In the genomic region with DNA sequence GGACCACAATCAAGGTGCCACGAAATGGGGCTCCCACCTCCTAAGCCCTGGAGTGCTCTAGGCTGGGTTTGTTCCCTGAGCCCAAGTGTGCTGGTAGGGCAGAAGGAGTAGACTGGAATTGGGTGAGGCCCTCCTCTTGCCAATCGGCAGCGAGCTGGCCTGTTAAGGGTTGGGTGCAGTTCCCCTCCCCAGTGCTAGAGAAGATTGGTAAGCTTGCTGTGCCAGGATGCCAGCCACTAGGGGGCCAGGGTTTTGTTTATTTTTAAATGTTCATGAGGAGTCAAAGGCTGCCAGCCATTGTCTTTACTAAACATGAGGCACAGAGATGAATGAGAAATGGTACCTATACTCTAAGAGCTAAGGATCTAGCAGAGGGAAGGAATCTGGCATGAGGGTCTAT, we compare ENCODE assay signal across 8 cellular contexts.
DNase-seq lines count a peak whose midpoint lies in the region; ATAC-seq and TF ChIP-seq lines count a peak whose summit lies in the region.

No MANE protein-coding gene starts in this region.

- H3K4me3 ChIP-seq in OCI-LY1 (ENCODE audit: low read depth, low read length, poor library complexity, severe bottlenecking): no peak overlapping the region

- H3K79me2 ChIP-seq in OCI-LY1 (ENCODE audit: insufficient read depth, low read length): no peaks in the 10 kb centered on the region

- H3K9me3 Mint-ChIP-seq in osteocyte (ENCODE audit: unreplicated experiment): no peaks in the 10 kb centered on the region

- no peak overlapping the region for H3K9ac ChIP-seq in OCI-LY1 (ENCODE audit: low read length)

- no peaks in the 10 kb centered on the region for H3K4me1 ChIP-seq in OCI-LY1 (ENCODE audit: insufficient read depth, low read length, severe bottlenecking)

- H3K4me3 Mint-ChIP-seq in osteocyte (ENCODE audit: unreplicated experiment): no peak overlapping the region

- H2AFZ ChIP-seq in OCI-LY1 (ENCODE audit: low read length): no peak overlapping the region

- H3K27me3 Mint-ChIP-seq in osteocyte (ENCODE audit: unreplicated experiment): no peaks in the 10 kb centered on the region

- H3K4me1 Mint-ChIP-seq in osteocyte (ENCODE audit: unreplicated experiment): no peaks in the 10 kb centered on the region

- no peak overlapping the region for H3K27ac ChIP-seq in OCI-LY1 (ENCODE audit: low read depth, low read length, poor library complexity, severe bottlenecking)

- DNase-seq in NCI-H82 (lab: John Stamatoyannopoulos, UW): peak; percentile 3
- DNase-seq in NCI-H82 treated with DMSO at 0.1 percent for 48 hours (lab: John Stamatoyannopoulos, UW; ENCODE audit: unreplicated experiment): no peak
- peak; percentile 43 to 48 for DNase-seq in erythroblast (lab: John Stamatoyannopoulos, UW)
- DNase-seq in osteocyte (ENCODE audit: extremely low spot score, unreplicated experiment): no peak
- DNase-seq in SK-N-DZ (ENCODE audit: low spot score): no peak

- H3K9me3 ChIP-seq in OCI-LY1 (ENCODE audit: low read length): no peaks in the 10 kb centered on the region

- no peak overlapping the region for H3K27ac Mint-ChIP-seq in osteocyte (ENCODE audit: unreplicated experiment)

- peak; percentile 57 for TF ChIP-seq CTCF in OCI-LY1 (IDR thresholded peaks at IDR 0.05; ENCODE audit: low read length)
- peak; percentile 61 for TF ChIP-seq CTCF in osteocyte (IDR thresholded peaks at IDR 0.05)

- no peaks in the 10 kb centered on the region for H3K9me2 ChIP-seq in OCI-LY1 (ENCODE audit: low read depth, low read length)

- H3K36me3 ChIP-seq in OCI-LY1 (ENCODE audit: insufficient read depth, low read length): no peaks in the 10 kb centered on the region

- H3F3A ChIP-seq in OCI-LY1 (ENCODE audit: insufficient read depth, low read length): no peaks in the 10 kb centered on the region

- H4K20me1 ChIP-seq in OCI-LY1 (ENCODE audit: insufficient read depth, low read length): no peaks in the 10 kb centered on the region

- H3K4me2 ChIP-seq in OCI-LY1 (ENCODE audit: low read length): no peak overlapping the region

- ATAC-seq in GM21423 (IDR thresholded peaks at IDR 0.05; ENCODE audit: unreplicated experiment): no peak
- ATAC-seq in GM18858 (IDR thresholded peaks at IDR 0.05; ENCODE audit: unreplicated experiment): no peak

- H3K36me3 Mint-ChIP-seq in osteocyte (ENCODE audit: unreplicated experiment): no peaks in the 10 kb centered on the region

- H3K27me3 ChIP-seq in OCI-LY1 (ENCODE audit: insufficient read depth, low read length): no peaks in the 10 kb centered on the region

- TF ChIP-seq POLR2A in erythroblast (IDR thresholded peaks at IDR 0.05; ENCODE audit: low read length): no peak

Comparison
In these comparisons a context has a peak if more than half of its experiments do, and no peak if none do; other contexts are left out.
1. DNase-seq: peak in NCI-H82 (single experiment) and erythroblast (2 of 2); none in NCI-H82 treated with DMSO at 0.1 percent for 48 hours (single experiment), osteocyte (single experiment) and SK-N-DZ (single experiment).